ENCODE assay signal across 2 cellular contexts in the genomic region with DNA sequence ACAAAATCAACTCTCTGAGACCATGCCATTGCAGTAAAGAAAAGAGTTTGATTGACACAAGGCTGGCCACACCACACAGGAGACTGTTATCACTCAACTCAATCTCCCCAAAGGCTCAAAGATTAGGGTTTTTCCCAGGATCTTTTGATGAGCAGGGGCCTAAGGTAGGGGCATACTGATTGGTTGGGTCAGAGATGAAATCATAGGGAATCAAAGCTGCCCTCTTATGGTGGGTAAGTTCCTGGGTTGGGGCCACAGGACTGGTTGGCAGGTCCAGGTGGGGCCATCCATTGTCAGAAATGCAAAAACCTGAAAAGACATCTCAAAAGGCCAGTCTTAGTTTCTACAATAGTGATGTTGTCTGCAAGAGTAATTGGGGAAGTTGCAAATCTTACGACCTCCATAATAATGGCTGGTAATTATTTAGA.
TF ChIP-seq lines count a peak whose summit lies in the region.

No MANE protein-coding gene starts in this region.

TF ChIP-seq in GM23338, 12 proteins besides CTCF, POLR2A, EP300 and RAD21:
- TF ChIP-seq EZH2phosphoT487 (IDR thresholded peaks at IDR 0.05; ENCODE audit: unreplicated experiment) (no peak), NANOG (IDR thresholded peaks at IDR 0.05; ENCODE audit: borderline replicate concordance) (peak; percentile 90)
- TF ChIP-seq, protein P1, sequence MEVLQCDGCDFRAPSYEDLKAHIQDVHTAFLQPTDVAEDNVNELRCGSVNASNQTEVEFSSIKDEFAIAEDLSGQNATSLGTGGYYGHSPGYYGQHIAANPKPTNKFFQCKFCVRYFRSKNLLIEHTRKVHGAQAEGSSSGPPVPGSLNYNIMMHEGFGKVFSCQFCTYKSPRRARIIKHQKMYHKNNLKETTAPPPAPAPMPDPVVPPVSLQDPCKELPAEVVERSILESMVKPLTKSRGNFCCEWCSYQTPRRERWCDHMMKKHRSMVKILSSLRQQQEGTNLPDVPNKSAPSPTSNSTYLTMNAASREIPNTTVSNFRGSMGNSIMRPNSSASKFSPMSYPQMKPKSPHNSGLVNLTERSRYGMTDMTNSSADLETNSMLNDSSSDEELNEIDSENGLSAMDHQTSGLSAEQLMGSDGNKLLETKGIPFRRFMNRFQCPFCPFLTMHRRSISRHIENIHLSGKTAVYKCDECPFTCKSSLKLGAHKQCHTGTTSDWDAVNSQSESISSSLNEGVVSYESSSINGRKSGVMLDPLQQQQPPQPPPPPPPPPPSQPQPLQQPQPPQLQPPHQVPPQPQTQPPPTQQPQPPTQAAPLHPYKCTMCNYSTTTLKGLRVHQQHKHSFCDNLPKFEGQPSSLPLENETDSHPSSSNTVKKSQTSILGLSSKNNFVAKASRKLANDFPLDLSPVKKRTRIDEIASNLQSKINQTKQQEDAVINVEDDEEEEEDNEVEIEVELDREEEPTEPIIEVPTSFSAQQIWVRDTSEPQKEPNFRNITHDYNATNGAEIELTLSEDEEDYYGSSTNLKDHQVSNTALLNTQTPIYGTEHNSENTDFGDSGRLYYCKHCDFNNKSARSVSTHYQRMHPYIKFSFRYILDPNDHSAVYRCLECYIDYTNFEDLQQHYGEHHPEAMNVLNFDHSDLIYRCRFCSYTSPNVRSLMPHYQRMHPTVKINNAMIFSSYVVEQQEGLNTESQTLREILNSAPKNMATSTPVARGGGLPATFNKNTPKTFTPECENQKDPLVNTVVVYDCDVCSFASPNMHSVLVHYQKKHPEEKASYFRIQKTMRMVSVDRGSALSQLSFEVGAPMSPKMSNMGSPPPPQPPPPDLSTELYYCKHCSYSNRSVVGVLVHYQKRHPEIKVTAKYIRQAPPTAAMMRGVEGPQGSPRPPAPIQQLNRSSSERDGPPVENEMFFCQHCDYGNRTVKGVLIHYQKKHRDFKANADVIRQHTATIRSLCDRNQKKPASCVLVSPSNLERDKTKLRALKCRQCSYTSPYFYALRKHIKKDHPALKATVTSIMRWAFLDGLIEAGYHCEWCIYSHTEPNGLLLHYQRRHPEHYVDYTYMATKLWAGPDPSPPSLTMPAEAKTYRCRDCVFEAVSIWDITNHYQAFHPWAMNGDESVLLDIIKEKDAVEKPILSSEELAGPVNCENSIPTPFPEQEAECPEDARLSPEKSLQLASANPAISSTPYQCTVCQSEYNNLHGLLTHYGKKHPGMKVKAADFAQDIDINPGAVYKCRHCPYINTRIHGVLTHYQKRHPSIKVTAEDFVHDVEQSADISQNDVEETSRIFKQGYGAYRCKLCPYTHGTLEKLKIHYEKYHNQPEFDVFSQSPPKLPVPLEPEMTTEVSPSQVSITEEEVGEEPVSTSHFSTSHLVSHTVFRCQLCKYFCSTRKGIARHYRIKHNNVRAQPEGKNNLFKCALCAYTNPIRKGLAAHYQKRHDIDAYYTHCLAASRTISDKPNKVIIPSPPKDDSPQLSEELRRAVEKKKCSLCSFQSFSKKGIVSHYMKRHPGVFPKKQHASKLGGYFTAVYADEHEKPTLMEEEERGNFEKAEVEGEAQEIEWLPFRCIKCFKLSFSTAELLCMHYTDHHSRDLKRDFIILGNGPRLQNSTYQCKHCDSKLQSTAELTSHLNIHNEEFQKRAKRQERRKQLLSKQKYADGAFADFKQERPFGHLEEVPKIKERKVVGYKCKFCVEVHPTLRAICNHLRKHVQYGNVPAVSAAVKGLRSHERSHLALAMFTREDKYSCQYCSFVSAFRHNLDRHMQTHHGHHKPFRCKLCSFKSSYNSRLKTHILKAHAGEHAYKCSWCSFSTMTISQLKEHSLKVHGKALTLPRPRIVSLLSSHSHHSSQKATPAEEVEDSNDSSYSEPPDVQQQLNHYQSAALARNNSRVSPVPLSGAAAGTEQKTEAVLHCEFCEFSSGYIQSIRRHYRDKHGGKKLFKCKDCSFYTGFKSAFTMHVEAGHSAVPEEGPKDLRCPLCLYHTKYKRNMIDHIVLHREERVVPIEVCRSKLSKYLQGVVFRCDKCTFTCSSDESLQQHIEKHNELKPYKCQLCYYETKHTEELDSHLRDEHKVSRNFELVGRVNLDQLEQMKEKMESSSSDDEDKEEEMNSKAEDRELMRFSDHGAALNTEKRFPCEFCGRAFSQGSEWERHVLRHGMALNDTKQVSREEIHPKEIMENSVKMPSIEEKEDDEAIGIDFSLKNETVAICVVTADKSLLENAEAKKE (CRISPR knock-in tag; IDR thresholded peaks at IDR 0.05), result no peak; the same call in 1 of the 2 replicates
- TF ChIP-seq, protein P2, sequence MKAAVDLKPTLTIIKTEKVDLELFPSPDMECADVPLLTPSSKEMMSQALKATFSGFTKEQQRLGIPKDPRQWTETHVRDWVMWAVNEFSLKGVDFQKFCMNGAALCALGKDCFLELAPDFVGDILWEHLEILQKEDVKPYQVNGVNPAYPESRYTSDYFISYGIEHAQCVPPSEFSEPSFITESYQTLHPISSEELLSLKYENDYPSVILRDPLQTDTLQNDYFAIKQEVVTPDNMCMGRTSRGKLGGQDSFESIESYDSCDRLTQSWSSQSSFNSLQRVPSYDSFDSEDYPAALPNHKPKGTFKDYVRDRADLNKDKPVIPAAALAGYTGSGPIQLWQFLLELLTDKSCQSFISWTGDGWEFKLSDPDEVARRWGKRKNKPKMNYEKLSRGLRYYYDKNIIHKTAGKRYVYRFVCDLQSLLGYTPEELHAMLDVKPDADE (IDR thresholded peaks at IDR 0.05), result 0 out of 2 replicates have a peak, but pooled peaks have one; percentile 13

TF ChIP-seq in GM12878, 131 proteins besides CTCF, POLR2A, EP300 and RAD21:
- TF ChIP-seq, protein P3, sequence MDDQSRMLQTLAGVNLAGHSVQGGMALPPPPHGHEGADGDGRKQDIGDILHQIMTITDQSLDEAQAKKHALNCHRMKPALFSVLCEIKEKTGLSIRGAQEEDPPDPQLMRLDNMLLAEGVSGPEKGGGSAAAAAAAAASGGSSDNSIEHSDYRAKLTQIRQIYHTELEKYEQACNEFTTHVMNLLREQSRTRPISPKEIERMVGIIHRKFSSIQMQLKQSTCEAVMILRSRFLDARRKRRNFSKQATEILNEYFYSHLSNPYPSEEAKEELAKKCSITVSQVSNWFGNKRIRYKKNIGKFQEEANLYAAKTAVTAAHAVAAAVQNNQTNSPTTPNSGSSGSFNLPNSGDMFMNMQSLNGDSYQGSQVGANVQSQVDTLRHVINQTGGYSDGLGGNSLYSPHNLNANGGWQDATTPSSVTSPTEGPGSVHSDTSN (IDR thresholded peaks at IDR 0.05; ENCODE audit: insufficient replicate concordance, low read depth, low read length), result peak; percentile 47
- TF ChIP-seq, protein P4, sequence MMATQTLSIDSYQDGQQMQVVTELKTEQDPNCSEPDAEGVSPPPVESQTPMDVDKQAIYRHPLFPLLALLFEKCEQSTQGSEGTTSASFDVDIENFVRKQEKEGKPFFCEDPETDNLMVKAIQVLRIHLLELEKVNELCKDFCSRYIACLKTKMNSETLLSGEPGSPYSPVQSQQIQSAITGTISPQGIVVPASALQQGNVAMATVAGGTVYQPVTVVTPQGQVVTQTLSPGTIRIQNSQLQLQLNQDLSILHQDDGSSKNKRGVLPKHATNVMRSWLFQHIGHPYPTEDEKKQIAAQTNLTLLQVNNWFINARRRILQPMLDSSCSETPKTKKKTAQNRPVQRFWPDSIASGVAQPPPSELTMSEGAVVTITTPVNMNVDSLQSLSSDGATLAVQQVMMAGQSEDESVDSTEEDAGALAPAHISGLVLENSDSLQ (IDR thresholded peaks at IDR 0.05), result peak; percentile 79
- TF ChIP-seq ZNF207 (IDR thresholded peaks at IDR 0.05; ENCODE audit: borderline replicate concordance), result no peak
- no peak for TF ChIP-seq TARDBP (IDR thresholded peaks at IDR 0.05; ENCODE audit: borderline replicate concordance)
